9 cellular contexts compared by ENCODE assay signal in the genomic region with DNA sequence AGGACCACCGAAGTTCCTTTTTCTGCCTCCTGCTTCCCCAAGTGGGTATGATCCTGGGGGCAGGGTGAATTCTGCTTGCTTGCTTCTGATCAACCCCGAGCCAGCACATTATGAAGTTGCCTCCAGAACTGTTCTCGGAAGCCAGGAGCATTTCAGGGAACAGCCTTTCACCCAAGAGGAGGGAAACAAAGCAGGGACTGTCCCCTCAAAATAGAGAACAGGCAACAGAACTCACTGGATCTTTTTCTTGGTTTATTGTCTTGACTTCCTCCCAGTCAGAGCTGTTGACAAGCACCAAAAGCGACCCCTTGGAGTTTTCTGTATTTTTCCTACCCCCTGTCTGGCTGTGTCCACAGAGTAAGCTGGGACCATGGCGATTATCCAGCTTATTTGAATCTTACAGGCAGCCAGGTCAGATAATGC.
DNase-seq lines count a peak whose midpoint lies in the region; ATAC-seq, FAIRE-seq and TF ChIP-seq lines count a peak whose summit lies in the region.
"Had no signal": no experiment of that assay in that cellular context is flagged by ENCODE, and none has a peak within 500 bp of the region (broad histone marks: within the 10 kb centered on the region; RNA-seq: fewer than 3 reads in every experiment).

No MANE protein-coding gene starts in this region.

- no peak overlapping the region for H3K4me3 ChIP-seq in esophagus squamous epithelium
- H3K4me3 ChIP-seq in psoas muscle: no peak overlapping the region

- H3K27me3 ChIP-seq in esophagus squamous epithelium (no peaks in the 10 kb centered on the region), psoas muscle (ENCODE audit: insufficient read depth in 3 of 3, low read length in 2 of 3) (no peaks in the 10 kb centered on the region)

- no peak for TF ChIP-seq CTCF in esophagus squamous epithelium (IDR thresholded peaks at IDR 0.05)
- TF ChIP-seq CTCF in psoas muscle (IDR thresholded peaks at IDR 0.05): no peak

- H3K4me1 ChIP-seq in esophagus squamous epithelium: peaks cover 14 to 45% (median 23%) of the 10 kb centered on the region in 3 donors
- H3K4me1 ChIP-seq in psoas muscle: peaks cover 48% of the 10 kb centered on the region

- H3K4me1 Mint-ChIP-seq in T-helper 1 cell treated with Interleukin-12 subunit alpha and Interleukin-12 subunit beta and Interleukin-4 antibody, amounts not matched to agents 30 μg/mL and 1 μg/mL, for 36 hours (ENCODE audit: low read depth): peaks cover 82% of the 10 kb centered on the region

- peak overlapping the region; percentile 94 for H3K27ac Mint-ChIP-seq in T-helper 1 cell treated with Interleukin-12 subunit alpha and Interleukin-12 subunit beta and Interleukin-4 antibody, amounts not matched to agents 30 μg/mL and 1 μg/mL, for 36 hours

- H3K27me3 Mint-ChIP-seq in T-helper 1 cell treated with Interleukin-12 subunit alpha and Interleukin-12 subunit beta and Interleukin-4 antibody, amounts not matched to agents 30 μg/mL and 1 μg/mL, for 36 hours (ENCODE audit: low read depth): no peaks in the 10 kb centered on the region

- no peaks in the 10 kb centered on the region for H3K9me3 ChIP-seq in esophagus squamous epithelium
- no peaks in the 10 kb centered on the region for H3K9me3 ChIP-seq in psoas muscle

- intact Hi-C loops in esophagus squamous epithelium (cut with DNase I) (loop anchor here (10.0 kb wide), 1 partner anchor 49 kb away; no protein-coding TSS in a partner anchor), psoas muscle (cut with DNase I) (no loop called here)

- WGBS in esophagus squamous epithelium, 2 donors: 70 to 74% methylated on average over 4 to 5 of the region's 5 CpGs
- 17 to 32% (median 19%) methylated on average over 5 of the region's 5 CpGs for WGBS in psoas muscle, 3 donors

- H3K27ac ChIP-seq in esophagus squamous epithelium (peak overlapping the region; percentile 27 to 41 (median 32)), psoas muscle (peak overlapping the region; percentile 30)

- no peak for TF ChIP-seq POLR2A in GM12891 (IDR thresholded peaks at IDR 0.05; ENCODE audit: low read depth, low read length)
- no peak for TF ChIP-seq POLR2A in esophagus squamous epithelium (IDR thresholded peaks at IDR 0.05)

- peaks cover 4% of the 10 kb centered on the region for H3K36me3 Mint-ChIP-seq in T-helper 1 cell treated with Interleukin-12 subunit alpha and Interleukin-12 subunit beta and Interleukin-4 antibody, amounts not matched to agents 30 μg/mL and 1 μg/mL, for 36 hours (ENCODE audit: low read depth)

- ATAC-seq in psoas muscle: no peak
- no peak for ATAC-seq in GM21723 (IDR thresholded peaks at IDR 0.05; ENCODE audit: unreplicated experiment)
- ATAC-seq in GM21529 (IDR thresholded peaks at IDR 0.05; ENCODE audit: unreplicated experiment): no peak

- H3K9me3 Mint-ChIP-seq in T-helper 1 cell treated with Interleukin-12 subunit alpha and Interleukin-12 subunit beta and Interleukin-4 antibody, amounts not matched to agents 30 μg/mL and 1 μg/mL, for 36 hours: no peaks in the 10 kb centered on the region

- FAIRE-seq in GM12891 (lab: Jason Lieb, UNC): no peak

- H3K36me3 ChIP-seq in esophagus squamous epithelium (no peaks in the 10 kb centered on the region), psoas muscle (ENCODE audit: insufficient read depth in 1 of 2, low read depth in 1 of 2) (no peaks in the 10 kb centered on the region)

- no peak for DNase-seq in GM12891 (ENCODE audit: insufficient read length, low spot score)
- DNase-seq in esophagus squamous epithelium (lab: John Stamatoyannopoulos, UW): no peak
- DNase-seq in psoas muscle: no peak
- no peak for DNase-seq in COR-L47 (lab: John Stamatoyannopoulos, UW)
- DNase-seq in EL: no peak
- DNase-seq: GF-D8 had no signal

- H3K4me3 Mint-ChIP-seq in T-helper 1 cell treated with Interleukin-12 subunit alpha and Interleukin-12 subunit beta and Interleukin-4 antibody, amounts not matched to agents 30 μg/mL and 1 μg/mL, for 36 hours: peak overlapping the region; percentile 78

TF ChIP-seq in GM12891, 5 proteins besides CTCF, POLR2A, EP300 and RAD21:
- TF ChIP-seq POU2F2 (IDR thresholded peaks at IDR 0.05; ENCODE audit: low read depth, low read length) (no peak), SPI1 (IDR thresholded peaks at IDR 0.05; ENCODE audit: low read depth, low read length) (0 out of 2 replicates have a peak, but pooled peaks have one; percentile 34)
TF ChIP-seq in GM12891: peak in this region for 1.
